Comparison of ENCODE assay signal across 8 cellular contexts in genomic region chr7:108000875-108001758, GRCh38. TPM values are rescaled to one million over a fixed set of nuclear protein-coding genes. Genes with fewer than 3 reads are reported as not detected.
DNase-seq lines count a peak whose midpoint lies in the region; ATAC-seq and TF ChIP-seq lines count a peak whose summit lies in the region.

No MANE protein-coding gene starts in this region.

- H3K27ac Mint-ChIP-seq in stimulated activated naive CD8-positive, alpha-beta T cell treated with anti-CD3 and anti-CD28 coated beads, Interleukin-15, amount 100 ng/mL, for 72 hours: no peak overlapping the region

- H3K9me3 Mint-ChIP-seq in stimulated activated naive CD8-positive, alpha-beta T cell treated with anti-CD3 and anti-CD28 coated beads, Interleukin-15, amount 100 ng/mL, for 72 hours: no peaks in the 10 kb centered on the region

- H3K79me2 ChIP-seq in mammary epithelial cell (ENCODE audit: insufficient read depth, low read length): peaks cover 41% of the 10 kb centered on the region
- H3K79me2 ChIP-seq in Karpas-422 (ENCODE audit: low read length): no peaks in the 10 kb centered on the region

- H3K4me3 ChIP-seq in A673 (ENCODE audit: low read depth, low read length, poor library complexity, severe bottlenecking): peak overlapping the region; percentile 76
- peak overlapping the region; percentile 79 for H3K4me3 ChIP-seq in HUES6 (ENCODE audit: low read depth, low read length)
- H3K4me3 ChIP-seq in mammary epithelial cell (replicated peaks in 1 of 3; ENCODE audit: insufficient read depth in 1 of 3, low read depth in 2 of 3, low read length in 3 of 3): peak overlapping the region; percentile 71 to 81 (median 80)
- H3K4me3 ChIP-seq in kidney epithelial cell (ENCODE audit: low read depth, low read length): peak overlapping the region; percentile 90
- no peak overlapping the region for H3K4me3 ChIP-seq in Karpas-422 (ENCODE audit: low read length)

- no peaks in the 10 kb centered on the region for H4K20me1 ChIP-seq in mammary epithelial cell (ENCODE audit: insufficient read depth, low read length)
- H4K20me1 ChIP-seq in Karpas-422 (ENCODE audit: insufficient read depth, low read depth, low read length): no peaks in the 10 kb centered on the region

- CTCF ChIA-PET in A673 (lab: Charles Lee): interaction anchor here (1.0 kb wide), 1 partner anchor 132 kb away, joined by 3 read pairs; no protein-coding TSS in a partner anchor
- CTCF ChIA-PET in mammary epithelial cell (lab: Charles Lee; ENCODE audit: low non-redundant PET): no interaction called here

- H3K4me2 ChIP-seq in mammary epithelial cell (ENCODE audit: insufficient read depth, low read depth, low read length) (peak overlapping the region; percentile 89), Karpas-422 (ENCODE audit: low read depth, low read length, poor library complexity, severe bottlenecking) (no peak overlapping the region)

- H3K4me3 Mint-ChIP-seq in stimulated activated naive CD8-positive, alpha-beta T cell treated with anti-CD3 and anti-CD28 coated beads, Interleukin-15, amount 100 ng/mL, for 72 hours: peak overlapping the region; percentile 85 to 88

- H3K27me3 ChIP-seq in A673 (replicated peaks; ENCODE audit: insufficient read depth, low read depth, low read length, poor library complexity) (no peaks in the 10 kb centered on the region), HUES6 (ENCODE audit: control insufficient read depth, insufficient read depth, low read length) (peaks cover 51% of the 10 kb centered on the region), mammary epithelial cell (ENCODE audit: insufficient read depth, low read length) (no peaks in the 10 kb centered on the region), kidney epithelial cell (ENCODE audit: control insufficient read depth, insufficient read depth, low read length) (no peaks in the 10 kb centered on the region), Karpas-422 (ENCODE audit: low read length) (no peaks in the 10 kb centered on the region)

- POLR2A ChIA-PET in A673 (lab: Charles Lee; ENCODE audit: low non-redundant PET): interaction anchor here (0.5 kb wide), 1 partner anchor 10 kb away, joined by 8 read pairs; no protein-coding TSS in a partner anchor

- H3K27ac ChIP-seq in A673 (ENCODE audit: low read depth, low read length, poor library complexity, severe bottlenecking): peak overlapping the region; percentile 92
- no peak overlapping the region for H3K27ac ChIP-seq in HUES6 (ENCODE audit: low read depth, low read length)
- peak overlapping the region; percentile 55 for H3K27ac ChIP-seq in mammary epithelial cell (ENCODE audit: insufficient read depth, low read depth, low read length)
- H3K27ac ChIP-seq in Karpas-422 (ENCODE audit: low read length): no peak overlapping the region

- peaks cover 66% of the 10 kb centered on the region for H3K27me3 Mint-ChIP-seq in stimulated activated naive CD8-positive, alpha-beta T cell treated with anti-CD3 and anti-CD28 coated beads, Interleukin-15, amount 100 ng/mL, for 72 hours

- H3K9ac ChIP-seq in HUES6 (ENCODE audit: low read length): peak overlapping the region; percentile 90
- H3K9ac ChIP-seq in mammary epithelial cell (ENCODE audit: insufficient read depth, low read length): no peak overlapping the region
- no peak overlapping the region for H3K9ac ChIP-seq in Karpas-422 (ENCODE audit: low read length)

- BruUV-seq in A673 (replicated peaks; lab: Mats Ljungman, UMichigan) (no TSS peak), mammary epithelial cell (replicated peaks; lab: Mats Ljungman, UMichigan) (TSS peak; percentile 2)

- peaks cover 45% of the 10 kb centered on the region for H3K4me1 Mint-ChIP-seq in stimulated activated naive CD8-positive, alpha-beta T cell treated with anti-CD3 and anti-CD28 coated beads, Interleukin-15, amount 100 ng/mL, for 72 hours

- dilution Hi-C loops in mammary epithelial cell (cut with HindIII; ENCODE audit: low sequenced_read_pairs): no loop called here

- TF ChIP-seq CTCF in A673 (conservative IDR thresholded peaks at IDR 0.05; ENCODE audit: low read depth, low read length): peak; percentile 50
- TF ChIP-seq CTCF in mammary epithelial cell (conservative IDR thresholded peaks at IDR 0.05 in 1 of 2, IDR thresholded peaks at IDR 0.05 in 1 of 2; ENCODE audit: extremely low read depth in 1 of 2, insufficient read depth in 1 of 2, low read depth in 1 of 2, low read length in 2 of 2): no peak
- peak; percentile 35 for TF ChIP-seq CTCF in kidney epithelial cell (IDR thresholded peaks at IDR 0.05; ENCODE audit: insufficient read depth, low read length, poor library complexity, severe bottlenecking)

- no peaks in the 10 kb centered on the region for H3K9me3 ChIP-seq in A673 (ENCODE audit: low read depth, low read length, poor library complexity, severe bottlenecking)
- no peaks in the 10 kb centered on the region for H3K9me3 ChIP-seq in HUES6 (ENCODE audit: control insufficient read depth, insufficient read depth, low read depth, low read length)
- no peaks in the 10 kb centered on the region for H3K9me3 ChIP-seq in mammary epithelial cell (replicated peaks; ENCODE audit: insufficient read depth, low read length)
- no peaks in the 10 kb centered on the region for H3K9me3 ChIP-seq in Karpas-422 (ENCODE audit: low read length)

- H3K36me3 ChIP-seq in A673 (ENCODE audit: insufficient read depth, low read length, poor library complexity, severe bottlenecking) (peaks cover 20% of the 10 kb centered on the region), HUES6 (ENCODE audit: control insufficient read depth, insufficient read depth, low read length) (peaks cover 23% of the 10 kb centered on the region), mammary epithelial cell (ENCODE audit: insufficient read depth, low read length) (peaks cover 10% of the 10 kb centered on the region), kidney epithelial cell (ENCODE audit: control insufficient read depth, insufficient read depth, low read length) (peaks cover 2% of the 10 kb centered on the region), Karpas-422 (ENCODE audit: insufficient read depth, low read length) (no peaks in the 10 kb centered on the region)

- in situ Hi-C loops in mammary epithelial cell (cut with MboI; ENCODE audit: low sequenced_read_pairs in 2 of 2): no loop called here

- peak; percentile 63 for DNase-seq in A673 (ENCODE audit: low spot score)
- peak; percentile 19 for DNase-seq in mammary epithelial cell
- no peak for DNase-seq in kidney epithelial cell (ENCODE audit: low read depth)
- DNase-seq in stimulated activated naive CD8-positive, alpha-beta T cell treated with anti-CD3 and anti-CD28 coated beads, Interleukin-15, amount 100 ng/mL, for 72 hours: peak in 1 of 2 donors; percentile 8
- DNase-seq in Karpas-422: no peak
- DNase-seq in NCI-H1417 (lab: John Stamatoyannopoulos, UW): no peak

- no peaks in the 10 kb centered on the region for H3K9me2 ChIP-seq in Karpas-422 (replicated peaks; ENCODE audit: insufficient read depth, low read length)

- H3K4me1 ChIP-seq in A673 (ENCODE audit: insufficient read depth, low read length, poor library complexity, severe bottlenecking) (peaks cover 52% of the 10 kb centered on the region), HUES6 (ENCODE audit: control insufficient read depth, insufficient read depth, low read length) (peaks cover 31% of the 10 kb centered on the region), mammary epithelial cell (ENCODE audit: insufficient read depth, low read length) (peaks cover 59% of the 10 kb centered on the region), Karpas-422 (ENCODE audit: low read length) (no peaks in the 10 kb centered on the region)

- ATAC-seq in stimulated activated naive CD8-positive, alpha-beta T cell treated with anti-CD3 and anti-CD28 coated beads, Interleukin-15, amount 100 ng/mL, for 72 hours: peak; percentile 36
- no peak for ATAC-seq in GM21723 (IDR thresholded peaks at IDR 0.05; ENCODE audit: unreplicated experiment)

- 71% methylated on average over 16 of the region's 37 CpGs for WGBS in mammary epithelial cell (ENCODE audit: low coverage, missing lambda C conversion rate)

- peak overlapping the region; percentile 77 for H2AFZ ChIP-seq in mammary epithelial cell (ENCODE audit: low read depth, low read length)
- no peak overlapping the region for H2AFZ ChIP-seq in Karpas-422 (ENCODE audit: low read length)

- intact Hi-C loops in A673 (cut with micrococcal nuclease; ENCODE audit: unreplicated experiment): no loop called here
- intact Hi-C loops in mammary epithelial cell (cut with micrococcal nuclease): loop anchor here (5.0 kb wide), 2 partner anchors 54 to 61 kb away; no protein-coding TSS in a partner anchor

RNA-seq across cellular contexts. Expression of gene LAMB1, which starts 1.8 kb away (rescaled TPM):
- total RNA-seq in A673 (2021) (162 and 169 TPM in 2 replicates), mammary epithelial cell (100 to 1,000 TPM; 219 to 285 TPM), kidney epithelial cell (245 and 264 TPM in 2 replicates)
- polyA plus RNA-seq in mammary epithelial cell: 76.2 TPM
- 447 TPM for polyA minus RNA-seq in mammary epithelial cell
- not detected in 2 replicates for total RNA-seq in Karpas-422 (2014; rRNA removed; shearing (Covaris generic); ENCODE audit: low replicate concordance)

Comparison
In these comparisons a context has a peak if more than half of its experiments do, and no peak if none do; other contexts are left out.
1. DNase-seq: peak in A673 (single experiment) and mammary epithelial cell (single experiment); none in kidney epithelial cell (single experiment), Karpas-422 (single experiment) and NCI-H1417 (0 of 3).
2. H3K27ac ChIP-seq: peak in A673 (single experiment) and mammary epithelial cell (single experiment); none in HUES6 (single experiment) and Karpas-422 (single experiment).
3. CTCF ChIP-seq: peak in A673 (single experiment) and kidney epithelial cell (single experiment); none in mammary epithelial cell (0 of 2).
4. RNA of gene LAMB1, which starts 1.8 kb away (total RNA-seq): 219 to 285 TPM in mammary epithelial cell, 245 to 264 TPM in kidney epithelial cell and 162 to 169 TPM in A673; not detected in Karpas-422; every median in the first group is over 100 times any median in the second.